Comparison of ENCODE assay signal across 1 cellular context in genomic region chr20:17960927-17961599, GRCh38.
TF ChIP-seq lines count a peak whose summit lies in the region.

No MANE protein-coding gene starts in this region.

TF ChIP-seq in HepG2, 621 proteins besides CTCF, POLR2A, EP300 and RAD21 (continued from another document and continues in another):
- no peak for TF ChIP-seq ZNF318 (CRISPR knock-in tag; IDR thresholded peaks at IDR 0.05)
- no peak for TF ChIP-seq TRIM24 (CRISPR knock-in tag; IDR thresholded peaks at IDR 0.05)
- TF ChIP-seq ZNF589 (CRISPR knock-in tag; conservative IDR thresholded peaks at IDR 0.05): no peak
- no peak for TF ChIP-seq ZNF20 (CRISPR knock-in tag; IDR thresholded peaks at IDR 0.05)
- TF ChIP-seq DNMT1 (CRISPR knock-in tag; IDR thresholded peaks at IDR 0.05): no peak
- TF ChIP-seq GATAD1 (CRISPR knock-in tag; IDR thresholded peaks at IDR 0.05): no peak
- peak; percentile 47; the same call in 1 of the 2 replicates for TF ChIP-seq STAT6 (CRISPR knock-in tag; IDR thresholded peaks at IDR 0.05; ENCODE audit: borderline replicate concordance)
- TF ChIP-seq ZNF136 (CRISPR knock-in tag; IDR thresholded peaks at IDR 0.05; ENCODE audit: low read depth): 0 out of 2 replicates have a peak, but pooled peaks have one; percentile 51
- no peak for TF ChIP-seq ZC3H13 (CRISPR knock-in tag; IDR thresholded peaks at IDR 0.05)
- TF ChIP-seq HNF1B (CRISPR knock-in tag; IDR thresholded peaks at IDR 0.05): peak; percentile 51
- 0 out of 2 replicates have a peak, but pooled peaks have one; percentile 21 for TF ChIP-seq MLX (CRISPR knock-in tag; IDR thresholded peaks at IDR 0.05)
- peak; percentile 68; the same call in 1 of the 2 replicates for TF ChIP-seq YEATS4 (CRISPR knock-in tag; IDR thresholded peaks at IDR 0.05; ENCODE audit: borderline replicate concordance)
- TF ChIP-seq SIX1 (CRISPR knock-in tag; IDR thresholded peaks at IDR 0.05; ENCODE audit: borderline replicate concordance): 0 out of 2 replicates have a peak, but pooled peaks have one; percentile 13
- TF ChIP-seq MYNN (CRISPR knock-in tag; IDR thresholded peaks at IDR 0.05; ENCODE audit: low read depth): no peak
- TF ChIP-seq PBX3 (CRISPR knock-in tag; IDR thresholded peaks at IDR 0.05; ENCODE audit: borderline replicate concordance): no peak
- peak; percentile 69; the same call in 1 of the 2 replicates for TF ChIP-seq ZNF614 (CRISPR knock-in tag; IDR thresholded peaks at IDR 0.05; ENCODE audit: borderline replicate concordance)
- no peak for TF ChIP-seq ZMAT5 (CRISPR knock-in tag; IDR thresholded peaks at IDR 0.05; ENCODE audit: borderline replicate concordance, low read depth)
- no peak for TF ChIP-seq ZNF713 (CRISPR knock-in tag; IDR thresholded peaks at IDR 0.05)
- TF ChIP-seq ZBTB2 (CRISPR knock-in tag; IDR thresholded peaks at IDR 0.05; ENCODE audit: low read depth): no peak
- no peak for TF ChIP-seq ZNF431 (CRISPR knock-in tag; IDR thresholded peaks at IDR 0.05; ENCODE audit: borderline replicate concordance, low read depth)
- no peak for TF ChIP-seq ZNF446 (CRISPR knock-in tag; IDR thresholded peaks at IDR 0.05)
- peak; percentile 62; the same call in 1 of the 2 replicates for TF ChIP-seq ARID4A (CRISPR knock-in tag; IDR thresholded peaks at IDR 0.05; ENCODE audit: borderline replicate concordance)
- TF ChIP-seq ZBTB7A (CRISPR knock-in tag; IDR thresholded peaks at IDR 0.05): peak; percentile 20; the same call in 1 of the 2 replicates
- TF ChIP-seq ZNF563 (CRISPR knock-in tag; IDR thresholded peaks at IDR 0.05): 0 out of 2 replicates have a peak, but pooled peaks have one; percentile 15
- peak; percentile 40; the same call in 1 of the 2 replicates for TF ChIP-seq ZNF766 (CRISPR knock-in tag; IDR thresholded peaks at IDR 0.05; ENCODE audit: borderline replicate concordance)
- no peak for TF ChIP-seq KLF6 (CRISPR knock-in tag; IDR thresholded peaks at IDR 0.05)
- TF ChIP-seq ZNF256 (CRISPR knock-in tag; conservative IDR thresholded peaks at IDR 0.05): no peak; the same call in 1 of the 2 replicates
- TF ChIP-seq HNF4A (CRISPR knock-in tag; IDR thresholded peaks at IDR 0.05): peak; percentile 91
- TF ChIP-seq POLR2AphosphoS5 (IDR thresholded peaks at IDR 0.05; ENCODE audit: low read depth, low read length): peak; percentile 65; the same call in 1 of the 2 replicates
- TF ChIP-seq AGO1 (IDR thresholded peaks at IDR 0.05; ENCODE audit: low read depth, low read length, poor library complexity, severe bottlenecking): no peak
- TF ChIP-seq NR3C1 (CRISPR knock-in tag; IDR thresholded peaks at IDR 0.05): no peak
- TF ChIP-seq ZNF850 (CRISPR knock-in tag; conservative IDR thresholded peaks at IDR 0.05): no peak
- TF ChIP-seq ZNF788 (CRISPR knock-in tag; IDR thresholded peaks at IDR 0.05; ENCODE audit: borderline replicate concordance): no peak; the same call in 1 of the 2 replicates
- TF ChIP-seq KLF12 (CRISPR knock-in tag; IDR thresholded peaks at IDR 0.05; ENCODE audit: borderline replicate concordance): peak; percentile 72
- no peak for TF ChIP-seq ELK4 (CRISPR knock-in tag; IDR thresholded peaks at IDR 0.05; ENCODE audit: borderline replicate concordance)
